In genomic region chr9:14455243-14455642, GRCh38 we compare ENCODE assay signal across 22 cellular contexts.
DNase-seq lines count a peak whose midpoint lies in the region; ATAC-seq, FAIRE-seq and TF ChIP-seq lines count a peak whose summit lies in the region.
"Had no signal": no experiment of that assay in that cellular context is flagged by ENCODE, and none has a peak within 500 bp of the region (broad histone marks: within the 10 kb centered on the region; RNA-seq: fewer than 3 reads in every experiment).

No MANE protein-coding gene starts in this region.

- no peak overlapping the region for H3K56ac ChIP-seq in H1 (replicated peaks; ENCODE audit: insufficient read length, low read depth, low read length)

- H2AK5ac ChIP-seq in H1 (ENCODE audit: low read depth, low read length) = no peak overlapping the region

- no peak overlapping the region for H3K4ac ChIP-seq in H1 (replicated peaks; ENCODE audit: insufficient read length, low read depth, low read length)

- peak; percentile 16 for DNase-seq in NCI-H69 (lab: John Stamatoyannopoulos, UW)
- no peak for DNase-seq in H1 (ENCODE audit: low read depth in 1 of 2, low spot score in 2 of 2)
- DNase-seq in upper lobe of right lung = no peak
- no peak for DNase-seq in caudate nucleus (lab: John Stamatoyannopoulos, UW)
- DNase-seq in activated naive CD4-positive, alpha-beta T cell treated with anti-CD3 and anti-CD28 coated beads for 36 hours = no peak
- DNase-seq in osteoblast (ENCODE audit: insufficient read length, low spot score, missing footprints) = no peak
- DNase-seq in hepatocyte (ENCODE audit: low spot score) = no peak
- DNase-seq: ACHN; Caco-2; CD4-positive, alpha-beta T cell; HFFc6; NCI-H187; NCI-H526 treated with DMSO at 0.1 percent for 48 hours; NK-92 treated with Interleukin-12 subunit alpha and Interleukin-12 subunit beta, amount 100 ng/mL, for 24 hours; SIG-M5; SK-N-SH had no signal

- ATAC-seq in upper lobe of right lung = peak; percentile 49
- ATAC-seq: Panc1 had no signal

- H3K4me3 ChIP-seq in H1 (ENCODE audit: extremely low read depth in 1 of 4, insufficient read depth in 2 of 4, low read depth in 3 of 4, low read length in 4 of 4) (no peak overlapping the region), upper lobe of right lung (no peak overlapping the region), osteoblast (ENCODE audit: insufficient read depth, low read length) (no peak overlapping the region), hepatocyte (no peak overlapping the region)
- H3K4me3 ChIP-seq: BLaER1 had no signal

- no peak overlapping the region for H3K27ac Mint-ChIP-seq in activated naive CD4-positive, alpha-beta T cell treated with anti-CD3 and anti-CD28 coated beads for 36 hours
- H3K27ac Mint-ChIP-seq: CD4-positive, alpha-beta T cell; HFFc6 had no signal

- no peak overlapping the region for H2BK120ac ChIP-seq in H1 (replicated peaks; ENCODE audit: low read depth, low read length)

- no peak overlapping the region for H3K4me3 Mint-ChIP-seq in activated naive CD4-positive, alpha-beta T cell treated with anti-CD3 and anti-CD28 coated beads for 36 hours
- H3K4me3 Mint-ChIP-seq: CD4-positive, alpha-beta T cell; HFFc6 had no signal

- H3K23me2 ChIP-seq in H1 (ENCODE audit: low read depth, low read length) = no peaks in the 10 kb centered on the region

- CTCF ChIA-PET in H1 (lab: Charles Lee; ENCODE audit: partially characterized antibody) = interaction anchor here (1.2 to 3.2 kb wide), 3 partner anchors 13 to 308 kb away, joined by 3 to 11 read pairs (median 9); no protein-coding TSS in a partner anchor
- CTCF ChIA-PET in activated naive CD4-positive, alpha-beta T cell treated with anti-CD3 and anti-CD28 coated beads for 36 hours (lab: Charles Lee) = no interaction called here

- no peak overlapping the region for H4K91ac ChIP-seq in H1 (replicated peaks; ENCODE audit: insufficient read length, low read length)

- WGBS in H1 (ENCODE audit: extremely low coverage in 1 of 2, insufficient coverage in 1 of 2, insufficient read length in 1 of 2, insufficient replicate concordance in 2 of 2, low coverage in 1 of 2, low lambda C conversion rate in 2 of 2, missing lambda C conversion rate in 1 of 2), 2 experiments = 90% methylated on average over 2 of the region's 2 CpGs; no CpG with 5 or more reads in 1 of the 2 experiments
- 75% methylated on average over 2 of the region's 2 CpGs for WGBS in hepatocyte (ENCODE audit: low lambda C conversion rate, missing lambda C conversion rate)

- TF ChIP-seq RAD21 in Ishikawa (IDR thresholded peaks at IDR 0.05; ENCODE audit: low read depth) (no peak), H1 (IDR thresholded peaks at IDR 0.05 in 1 of 2, conservative IDR thresholded peaks at IDR 0.05 in 1 of 2; ENCODE audit: low read depth in 2 of 2, low read length in 2 of 2) (no peak)

- H3K14ac ChIP-seq in H1 (ENCODE audit: insufficient read length) = no peak overlapping the region

- H3K9ac ChIP-seq in H1 (replicated peaks in 1 of 4; ENCODE audit: extremely low read depth in 1 of 4, low read depth in 3 of 4, low read length in 3 of 4) = no peak overlapping the region
- H3K9ac ChIP-seq: BLaER1, SK-N-SH had no signal

- no peak overlapping the region for H3K27ac ChIP-seq in H1 (ENCODE audit: low read depth, low read length)
- H3K27ac ChIP-seq in upper lobe of right lung = no peak overlapping the region
- no peak overlapping the region for H3K27ac ChIP-seq in caudate nucleus (ENCODE audit: low read depth, low read length)
- H3K27ac ChIP-seq in osteoblast (ENCODE audit: low read depth, low read length) = no peak overlapping the region
- no peak overlapping the region for H3K27ac ChIP-seq in hepatocyte
- H3K27ac ChIP-seq: BLaER1 had no signal

- no peak for FAIRE-seq in H1 (lab: Jason Lieb, UNC)
- FAIRE-seq: G401.6, GM19239, H54 had no signal

- H3K9me3 ChIP-seq in H1 (ENCODE audit: insufficient read depth in 2 of 2, low read depth in 1 of 2, low read length in 1 of 2) (no peaks in the 10 kb centered on the region), upper lobe of right lung (no peaks in the 10 kb centered on the region), osteoblast (ENCODE audit: low read depth, low read length) (no peaks in the 10 kb centered on the region), hepatocyte (ENCODE audit: low read depth) (no peaks in the 10 kb centered on the region)
- H3K9me3 ChIP-seq: BLaER1, Caco-2, SK-N-SH had no signal

- no peaks in the 10 kb centered on the region for H3K27me3 ChIP-seq in H1 (replicated peaks in 1 of 4; ENCODE audit: control insufficient read depth in 3 of 4, extremely low read depth in 1 of 4, insufficient read depth in 3 of 4, low read length in 3 of 4)
- H3K27me3 ChIP-seq in upper lobe of right lung = no peaks in the 10 kb centered on the region
- no peaks in the 10 kb centered on the region for H3K27me3 ChIP-seq in osteoblast (ENCODE audit: insufficient read depth, low read length)
- peaks cover 5% of the 10 kb centered on the region for H3K27me3 ChIP-seq in hepatocyte
- H3K27me3 ChIP-seq: BLaER1 had no signal

- H4K20me1 ChIP-seq in H1 (replicated peaks in 1 of 2; ENCODE audit: control insufficient read depth in 1 of 2, insufficient read depth in 2 of 2, low read length in 2 of 2) (no peaks in the 10 kb centered on the region), osteoblast (ENCODE audit: insufficient read depth, low read length) (no peaks in the 10 kb centered on the region), hepatocyte (ENCODE audit: insufficient read depth, poor library complexity, severe bottlenecking) (no peaks in the 10 kb centered on the region)
- H4K20me1 ChIP-seq: BLaER1 had no signal

- no peak overlapping the region for H2AFZ ChIP-seq in H1 (ENCODE audit: low read length)
- H2AFZ ChIP-seq in osteoblast (ENCODE audit: low read length) = no peak overlapping the region
- H2AFZ ChIP-seq in hepatocyte = no peak overlapping the region

- no peaks in the 10 kb centered on the region for H3K4me1 Mint-ChIP-seq in activated naive CD4-positive, alpha-beta T cell treated with anti-CD3 and anti-CD28 coated beads for 36 hours (ENCODE audit: low read depth)

- H3K4me2 ChIP-seq in H1 (ENCODE audit: insufficient read depth in 1 of 2, low read depth in 2 of 2, low read length in 2 of 2) (no peak overlapping the region), osteoblast (ENCODE audit: insufficient read depth, low read length) (no peak overlapping the region), hepatocyte (no peak overlapping the region)
- H3K4me2 ChIP-seq: BLaER1, SK-N-SH had no signal

- no peak overlapping the region for H2BK12ac ChIP-seq in H1 (ENCODE audit: low read depth, low read length)

- no peak overlapping the region for H4K8ac ChIP-seq in H1 (ENCODE audit: extremely low read depth, insufficient read depth, low read length)

- no peaks in the 10 kb centered on the region for H3K79me1 ChIP-seq in H1 (ENCODE audit: low read depth, low read length)

- H3K18ac ChIP-seq in H1 (ENCODE audit: extremely low read depth, low read length) = no peak overlapping the region

- no peak overlapping the region for H4K5ac ChIP-seq in H1 (ENCODE audit: insufficient read length, low read depth, low read length)

- TF ChIP-seq EP300 in Ishikawa (IDR thresholded peaks at IDR 0.05; ENCODE audit: borderline replicate concordance) = no peak
- TF ChIP-seq EP300 in H1 (IDR thresholded peaks at IDR 0.05; ENCODE audit: borderline replicate concordance in 1 of 2, low read depth in 2 of 2, low read length in 2 of 2) = no peak

- no peak for TF ChIP-seq CTCF in H1 (IDR thresholded peaks at IDR 0.05; ENCODE audit: control extremely low read depth in 1 of 3, insufficient read depth in 1 of 3, low read depth in 1 of 3, low read length in 3 of 3)
- no peak for TF ChIP-seq CTCF in upper lobe of right lung (IDR thresholded peaks at IDR 0.05)
- TF ChIP-seq CTCF in osteoblast (IDR thresholded peaks at IDR 0.05; ENCODE audit: extremely low read depth, low read depth, low read length) = no peak
- no peak for TF ChIP-seq CTCF in hepatocyte (IDR thresholded peaks at IDR 0.05; ENCODE audit: poor library complexity)

- H2BK20ac ChIP-seq in H1 (ENCODE audit: low read length) = no peak overlapping the region

- H3K79me2 ChIP-seq in H1 (ENCODE audit: control insufficient read depth in 1 of 2, insufficient read depth in 2 of 2, low read length in 2 of 2) (no peaks in the 10 kb centered on the region), osteoblast (ENCODE audit: insufficient read depth, low read length) (no peaks in the 10 kb centered on the region), hepatocyte (no peaks in the 10 kb centered on the region)

- H3K9me2 ChIP-seq in hepatocyte (replicated peaks; ENCODE audit: insufficient read depth) = no peaks in the 10 kb centered on the region
- H3K9me2 ChIP-seq: SK-N-SH had no signal

- H3K4me1 ChIP-seq in H1 (replicated peaks in 1 of 4; ENCODE audit: control insufficient read depth in 3 of 4, insufficient read depth in 4 of 4, low read length in 3 of 4) (no peaks in the 10 kb centered on the region), upper lobe of right lung (no peaks in the 10 kb centered on the region), osteoblast (ENCODE audit: insufficient read depth, low read length) (no peaks in the 10 kb centered on the region), hepatocyte (ENCODE audit: insufficient read depth) (no peaks in the 10 kb centered on the region)
- H3K4me1 ChIP-seq: BLaER1, Caco-2 had no signal

- H3K27me3 Mint-ChIP-seq in activated naive CD4-positive, alpha-beta T cell treated with anti-CD3 and anti-CD28 coated beads for 36 hours (ENCODE audit: low read depth) = peaks cover 10% of the 10 kb centered on the region

- no peaks in the 10 kb centered on the region for H3K36me3 Mint-ChIP-seq in activated naive CD4-positive, alpha-beta T cell treated with anti-CD3 and anti-CD28 coated beads for 36 hours (ENCODE audit: low read depth)

- intact Hi-C loops in upper lobe of right lung (cut with DNase I) = no loop called here
- intact Hi-C loops in activated naive CD4-positive, alpha-beta T cell treated with anti-CD3 and anti-CD28 coated beads for 36 hours (cut with micrococcal nuclease) = no loop called here

- TF ChIP-seq POLR2A in H1 (IDR thresholded peaks at IDR 0.05; ENCODE audit: control extremely low read depth in 1 of 2, low read depth in 2 of 2, low read length in 2 of 2) = no peak

- POLR2A ChIA-PET in H1 (lab: Charles Lee; ENCODE audit: partially characterized antibody) = no interaction called here

- H3K23ac ChIP-seq in H1 (ENCODE audit: insufficient read length) = no peak overlapping the region

- no peaks in the 10 kb centered on the region for H3K9me3 Mint-ChIP-seq in activated naive CD4-positive, alpha-beta T cell treated with anti-CD3 and anti-CD28 coated beads for 36 hours
- H3K9me3 Mint-ChIP-seq: CD4-positive, alpha-beta T cell; HFFc6 had no signal

- H3K36me3 ChIP-seq in H1 (ENCODE audit: control insufficient read depth in 2 of 4, insufficient read depth in 4 of 4, low read length in 3 of 4) (no peaks in the 10 kb centered on the region), upper lobe of right lung (no peaks in the 10 kb centered on the region), osteoblast (ENCODE audit: insufficient read depth, low read length) (no peaks in the 10 kb centered on the region), hepatocyte (replicated peaks; ENCODE audit: insufficient read depth, low read depth) (no peaks in the 10 kb centered on the region)
- H3K36me3 ChIP-seq: BLaER1 had no signal

- H2BK15ac ChIP-seq in H1 (ENCODE audit: low read length) = no peak overlapping the region

- no peak overlapping the region for H2BK5ac ChIP-seq in H1 (ENCODE audit: low read depth, low read length)

TF ChIP-seq in H1, 55 proteins besides CTCF, POLR2A, EP300 and RAD21 (continues in another document):
- no peak for TF ChIP-seq YY1 (IDR thresholded peaks at IDR 0.05; ENCODE audit: low read depth, low read length)
